13 cellular contexts compared by ENCODE assay signal in genomic region chr12:3186546-3187237, GRCh38.
DNase-seq lines count a peak whose midpoint lies in the region; ATAC-seq and TF ChIP-seq lines count a peak whose summit lies in the region.
"Had no signal": no experiment of that assay in that cellular context is flagged by ENCODE, and none has a peak within 500 bp of the region (broad histone marks: within the 10 kb centered on the region; RNA-seq: fewer than 3 reads in every experiment).

No MANE protein-coding gene starts in this region.

- CTCF ChIA-PET in GM10248 (lab: Yijun Ruan, JAX), result interaction anchor here (1.0 to 2.3 kb wide), 3 partner anchors 16 to 113 kb away, joined by 3 to 12 read pairs (median 4); no protein-coding TSS in a partner anchor

- POLR2A ChIA-PET in GM10248 (lab: Yijun Ruan, JAX), result no interaction called here

- ATAC-seq in GM18868 (IDR thresholded peaks at IDR 0.05; ENCODE audit: unreplicated experiment), result peak; percentile 88
- ATAC-seq in HG03108 (IDR thresholded peaks at IDR 0.05; ENCODE audit: unreplicated experiment), result peak; percentile 65
- no peak for ATAC-seq in GM19328 (IDR thresholded peaks at IDR 0.05; ENCODE audit: unreplicated experiment)
- ATAC-seq: foreskin keratinocyte had no signal

- H3K4me1 ChIP-seq in right atrium auricular region, result peaks cover 0 to 71% of the 10 kb centered on the region in 2 donors
- H3K4me1 ChIP-seq: foreskin keratinocyte had no signal

- no peaks in the 10 kb centered on the region for H3K36me3 ChIP-seq in right atrium auricular region

- no peaks in the 10 kb centered on the region for H3K9me3 ChIP-seq in right atrium auricular region

- no peak overlapping the region for H3K4me3 ChIP-seq in right atrium auricular region

- TF ChIP-seq CTCF in GM10248 (IDR thresholded peaks at IDR 0.05; ENCODE audit: control extremely low read depth, extremely low read depth, low read depth, missing control alignments) (no peak), right atrium auricular region (IDR thresholded peaks at IDR 0.05) (no peak)

- H3K27ac ChIP-seq in right atrium auricular region, result peak overlapping the region; percentile 81 to 91
- H3K27ac ChIP-seq: foreskin keratinocyte, VCaP had no signal

- H3K27me3 ChIP-seq in right atrium auricular region, result no peaks in the 10 kb centered on the region
- H3K27me3 ChIP-seq: foreskin keratinocyte had no signal

- DNase-seq in GM10248 (ENCODE audit: extremely low spot score) (peak; percentile 66), right atrium auricular region (ENCODE audit: low spot score) (no peak), globus pallidus (ENCODE audit: low spot score) (no peak), GDM1 (lab: John Stamatoyannopoulos, UW) (no peak)
- DNase-seq: aorta; foreskin keratinocyte; NCI-H82; stimulated activated CD4-positive, alpha-beta T cell treated with anti-CD3 and anti-CD28 coated beads, Interleukin-2, amount 100 ng/mL, for 48 hours; stimulated activated naive CD4-positive, alpha-beta T cell had no signal
